9 cellular contexts compared by ENCODE assay signal in the genomic region with DNA sequence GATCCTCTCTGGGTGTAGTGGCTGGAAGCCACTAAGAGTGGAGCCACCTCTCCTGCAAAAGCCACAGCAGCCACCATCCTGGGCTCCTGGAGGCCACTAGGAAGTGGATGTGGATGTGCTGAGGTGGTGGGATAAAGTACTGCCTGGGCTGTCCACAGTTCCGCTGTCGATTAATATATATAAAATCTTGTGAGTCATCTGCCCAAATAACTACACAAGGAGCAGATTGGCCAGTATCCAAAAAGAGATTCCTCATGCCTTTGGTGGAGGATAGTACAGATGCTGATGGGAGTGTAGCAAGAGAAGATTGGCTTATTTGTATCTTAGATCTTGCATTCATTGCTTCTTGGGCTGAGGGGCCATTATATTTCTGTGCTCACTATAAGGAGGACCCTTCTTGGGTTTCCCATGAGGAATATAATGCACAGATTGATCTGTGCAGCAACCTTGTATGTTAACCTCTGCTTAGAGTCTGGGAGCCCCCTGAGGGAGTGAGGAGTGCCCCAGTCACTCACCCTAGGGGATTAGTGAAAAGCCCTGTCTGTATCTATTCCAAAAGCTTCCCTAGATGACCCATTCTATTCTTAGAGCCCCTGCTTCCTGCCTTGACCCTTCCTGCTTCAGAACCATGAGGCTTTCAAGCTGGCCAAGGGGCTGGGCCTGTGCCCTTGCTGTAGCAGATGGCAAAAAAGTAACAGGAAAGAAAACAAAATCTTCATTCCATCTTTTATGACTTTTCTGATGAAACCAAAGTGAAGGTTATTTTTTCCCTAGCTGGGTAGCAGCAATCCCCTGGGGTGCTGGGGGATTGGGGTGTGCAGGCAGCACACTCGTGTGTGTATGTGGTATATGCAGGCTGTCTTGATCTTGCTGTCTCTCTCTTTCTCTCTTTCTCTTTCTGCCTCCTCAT. TPM values are rescaled to one million over a fixed set of nuclear protein-coding genes. Genes with fewer than 3 reads are reported as not detected.
DNase-seq lines count a peak whose midpoint lies in the region; ATAC-seq and TF ChIP-seq lines count a peak whose summit lies in the region.
"Had no signal": no experiment of that assay in that cellular context is flagged by ENCODE, and none has a peak within 500 bp of the region (broad histone marks: within the 10 kb centered on the region; RNA-seq: fewer than 3 reads in every experiment).

No MANE protein-coding gene starts in this region.

- H3K79me2 ChIP-seq in GM23338 (replicated peaks; ENCODE audit: insufficient read depth) = no peaks in the 10 kb centered on the region

- no peak for DNase-seq in stimulated activated naive CD8-positive, alpha-beta T cell treated with anti-CD3 and anti-CD28 coated beads, Interleukin-15, Interleukin-2, amounts not matched to agents 100 U/mL and 50 U/mL, for 24 hours
- peak; percentile 40 for DNase-seq in astrocyte of the hippocampus (ENCODE audit: low read depth, low spot score)
- DNase-seq in iris pigment epithelial cell (ENCODE audit: low read depth) = peak; percentile 93
- DNase-seq in GM23338 (ENCODE audit: low spot score) = no peak
- no peak for DNase-seq in activated CD8-positive, alpha-beta memory T cell treated with anti-CD3 and anti-CD28 coated beads, Interleukin-2, amount 10 ng/mL, durations not matched to agents 7 days and 5 days
- DNase-seq in OCI-M2 (lab: John Stamatoyannopoulos, UW; ENCODE audit: unreplicated experiment) = no peak

- H3K4me1 Mint-ChIP-seq in stimulated activated naive CD8-positive, alpha-beta T cell treated with anti-CD3 and anti-CD28 coated beads, Interleukin-15, Interleukin-2, amounts not matched to agents 100 ng/mL and 50 ng/mL, for 24 hours (ENCODE audit: low read depth) = peaks cover 91% of the 10 kb centered on the region
- peaks cover 6% of the 10 kb centered on the region for H3K4me1 Mint-ChIP-seq in GM23338
- H3K4me1 Mint-ChIP-seq in activated CD8-positive, alpha-beta memory T cell treated with anti-CD3 and anti-CD28 coated beads, Interleukin-2, amount 10 ng/mL, durations not matched to agents 7 days and 5 days = peaks cover 36% of the 10 kb centered on the region

- H3K27me3 Mint-ChIP-seq in stimulated activated naive CD8-positive, alpha-beta T cell treated with anti-CD3 and anti-CD28 coated beads, Interleukin-15, Interleukin-2, amounts not matched to agents 100 ng/mL and 50 ng/mL, for 24 hours = no peaks in the 10 kb centered on the region
- peaks cover 6% of the 10 kb centered on the region for H3K27me3 Mint-ChIP-seq in GM23338 (ENCODE audit: insufficient read depth, low read depth, poor library complexity)
- H3K27me3 Mint-ChIP-seq in activated CD8-positive, alpha-beta memory T cell treated with anti-CD3 and anti-CD28 coated beads, Interleukin-2, amount 10 ng/mL, durations not matched to agents 7 days and 5 days = no peaks in the 10 kb centered on the region

- H3K4me2 ChIP-seq in GM23338 = no peak overlapping the region
- H3K4me2 ChIP-seq: PC-9 had no signal

- H3K4me3 Mint-ChIP-seq in stimulated activated naive CD8-positive, alpha-beta T cell treated with anti-CD3 and anti-CD28 coated beads, Interleukin-15, Interleukin-2, amounts not matched to agents 100 ng/mL and 50 ng/mL, for 24 hours = no peak overlapping the region
- no peak overlapping the region for H3K4me3 Mint-ChIP-seq in GM23338
- no peak overlapping the region for H3K4me3 Mint-ChIP-seq in activated CD8-positive, alpha-beta memory T cell treated with anti-CD3 and anti-CD28 coated beads, Interleukin-2, amount 10 ng/mL, durations not matched to agents 7 days and 5 days

- CTCF ChIA-PET in activated CD8-positive, alpha-beta memory T cell treated with anti-CD3 and anti-CD28 coated beads, Interleukin-2, amount 10 ng/mL, durations not matched to agents 7 days and 5 days (lab: Charles Lee) = no interaction called here

- no peaks in the 10 kb centered on the region for H3K9me2 ChIP-seq in GM23338 (ENCODE audit: insufficient read depth)

- no peak overlapping the region for H3K4me3 ChIP-seq in GM23338
- H3K4me3 ChIP-seq: PC-9 had no signal

- no peaks in the 10 kb centered on the region for H3F3A ChIP-seq in GM23338 (replicated peaks; ENCODE audit: low read depth)

- ATAC-seq in stimulated activated naive CD8-positive, alpha-beta T cell treated with anti-CD3 and anti-CD28 coated beads, Interleukin-15, Interleukin-2, amounts not matched to agents 100 U/mL and 50 U/mL, for 24 hours = no peak
- ATAC-seq in GM23338 (no peak), HG02623 (IDR thresholded peaks at IDR 0.05; ENCODE audit: unreplicated experiment) (no peak)
- no peak for ATAC-seq in activated CD8-positive, alpha-beta memory T cell treated with anti-CD3 and anti-CD28 coated beads, Interleukin-2, amount 10 ng/mL, durations not matched to agents 7 days and 5 days

- peaks cover 36% of the 10 kb centered on the region for H3K36me3 Mint-ChIP-seq in stimulated activated naive CD8-positive, alpha-beta T cell treated with anti-CD3 and anti-CD28 coated beads, Interleukin-15, Interleukin-2, amounts not matched to agents 100 ng/mL and 50 ng/mL, for 24 hours (ENCODE audit: low read depth)
- H3K36me3 Mint-ChIP-seq in GM23338 (ENCODE audit: low read depth) = no peaks in the 10 kb centered on the region
- peaks cover 49% of the 10 kb centered on the region for H3K36me3 Mint-ChIP-seq in activated CD8-positive, alpha-beta memory T cell treated with anti-CD3 and anti-CD28 coated beads, Interleukin-2, amount 10 ng/mL, durations not matched to agents 7 days and 5 days

- no peak overlapping the region; the same call in 1 of the 2 replicates for H2AFZ ChIP-seq in GM23338
- H2AFZ ChIP-seq: PC-9 had no signal

- no peak for TF ChIP-seq CTCF in GM23338 (conservative IDR thresholded peaks at IDR 0.05; ENCODE audit: low read depth in 2 of 2)

- no peaks in the 10 kb centered on the region for H3K4me1 ChIP-seq in GM23338 (ENCODE audit: insufficient read depth)

- H3K9me3 Mint-ChIP-seq in stimulated activated naive CD8-positive, alpha-beta T cell treated with anti-CD3 and anti-CD28 coated beads, Interleukin-15, Interleukin-2, amounts not matched to agents 100 ng/mL and 50 ng/mL, for 24 hours = no peaks in the 10 kb centered on the region
- H3K9me3 Mint-ChIP-seq in GM23338 = no peaks in the 10 kb centered on the region
- no peaks in the 10 kb centered on the region for H3K9me3 Mint-ChIP-seq in activated CD8-positive, alpha-beta memory T cell treated with anti-CD3 and anti-CD28 coated beads, Interleukin-2, amount 10 ng/mL, durations not matched to agents 7 days and 5 days (ENCODE audit: low read depth)

- H3K27ac Mint-ChIP-seq in stimulated activated naive CD8-positive, alpha-beta T cell treated with anti-CD3 and anti-CD28 coated beads, Interleukin-15, Interleukin-2, amounts not matched to agents 100 ng/mL and 50 ng/mL, for 24 hours = peak overlapping the region; percentile 71
- no peak overlapping the region for H3K27ac Mint-ChIP-seq in GM23338
- H3K27ac Mint-ChIP-seq in activated CD8-positive, alpha-beta memory T cell treated with anti-CD3 and anti-CD28 coated beads, Interleukin-2, amount 10 ng/mL, durations not matched to agents 7 days and 5 days = no peak overlapping the region

- H4K20me1 ChIP-seq in GM23338 (replicated peaks; ENCODE audit: insufficient read depth) = no peaks in the 10 kb centered on the region

- H3K36me3 ChIP-seq in GM23338 (ENCODE audit: insufficient read depth) = no peaks in the 10 kb centered on the region

- H3K27ac ChIP-seq in GM23338 (ENCODE audit: low read depth) = no peak overlapping the region
- H3K27ac ChIP-seq: PC-9 had no signal

- H3K27me3 ChIP-seq in GM23338 (ENCODE audit: insufficient read depth) = no peaks in the 10 kb centered on the region

TF ChIP-seq in GM23338, 12 proteins besides CTCF, POLR2A, EP300 and RAD21 (continues in another document):
- TF ChIP-seq, protein P1, sequence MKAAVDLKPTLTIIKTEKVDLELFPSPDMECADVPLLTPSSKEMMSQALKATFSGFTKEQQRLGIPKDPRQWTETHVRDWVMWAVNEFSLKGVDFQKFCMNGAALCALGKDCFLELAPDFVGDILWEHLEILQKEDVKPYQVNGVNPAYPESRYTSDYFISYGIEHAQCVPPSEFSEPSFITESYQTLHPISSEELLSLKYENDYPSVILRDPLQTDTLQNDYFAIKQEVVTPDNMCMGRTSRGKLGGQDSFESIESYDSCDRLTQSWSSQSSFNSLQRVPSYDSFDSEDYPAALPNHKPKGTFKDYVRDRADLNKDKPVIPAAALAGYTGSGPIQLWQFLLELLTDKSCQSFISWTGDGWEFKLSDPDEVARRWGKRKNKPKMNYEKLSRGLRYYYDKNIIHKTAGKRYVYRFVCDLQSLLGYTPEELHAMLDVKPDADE (IDR thresholded peaks at IDR 0.05) = no peak
- no peak for TF ChIP-seq CREB1 (CRISPR knock-in tag; IDR thresholded peaks at IDR 0.05; ENCODE audit: low read depth)
- no peak for TF ChIP-seq ZNF114 (CRISPR knock-in tag; IDR thresholded peaks at IDR 0.05)
- no peak for TF ChIP-seq ZNF331 (CRISPR knock-in tag; IDR thresholded peaks at IDR 0.05; ENCODE audit: low read depth)

RNA-seq across cellular contexts. Expression of a gene that starts 31.8 kb away (rescaled TPM):
- total RNA-seq in GM23338 (2014; rRNA removed; shearing (Covaris generic)) = 0.73 TPM in 1 of 2 replicates, not detected in the other
- 0.18 and 0.42 TPM in 2 replicates for polyA plus RNA-seq in GM23338 (2016; fragmentation: Nextera tagmentation; extraction: Ambion mirVana)
- 100 to 1,000 TPM; 121 to 129 TPM for total RNA-seq in activated CD8-positive, alpha-beta memory T cell treated with anti-CD3 and anti-CD28 coated beads, Interleukin-2, amount 10 ng/mL, durations not matched to agents 7 days and 5 days
- total RNA-seq: PC-9 had no signal

RNA-seq across cellular contexts. Expression of a gene that starts 60.0 kb away (rescaled TPM):
- total RNA-seq in GM23338 (2014; rRNA removed; shearing (Covaris generic)) = 85.1 and 86.5 TPM in 2 replicates
- 26.6 and 35.1 TPM in 2 replicates for polyA plus RNA-seq in GM23338 (2016; fragmentation: Nextera tagmentation; extraction: Ambion mirVana)
- 10 to 100 TPM; 12.4 to 14.2 TPM for total RNA-seq in activated CD8-positive, alpha-beta memory T cell treated with anti-CD3 and anti-CD28 coated beads, Interleukin-2, amount 10 ng/mL, durations not matched to agents 7 days and 5 days

Comparison
In these comparisons a context has a peak if more than half of its experiments do, and no peak if none do; other contexts are left out.
1. DNase-seq: peak in astrocyte of the hippocampus (single experiment) and iris pigment epithelial cell (single experiment); none in stimulated activated naive CD8-positive, alpha-beta T cell treated with anti-CD3 and anti-CD28 coated beads, Interleukin-15, Interleukin-2, amounts not matched to agents 100 U/mL and 50 U/mL, for 24 hours (single experiment), GM23338 (single experiment), activated CD8-positive, alpha-beta memory T cell treated with anti-CD3 and anti-CD28 coated beads, Interleukin-2, amount 10 ng/mL, durations not matched to agents 7 days and 5 days (single experiment) and OCI-M2 (single experiment).
2. RNA of a gene that starts 31.8 kb away (total RNA-seq): 121 to 129 TPM in activated CD8-positive, alpha-beta memory T cell treated with anti-CD3 and anti-CD28 coated beads, Interleukin-2, amount 10 ng/mL, durations not matched to agents 7 days and 5 days; 0.73 TPM in GM23338; every median in the first group is over 10 times any median in the second.